Comparison of ENCODE assay signal across 8 cellular contexts in genomic region chr19:1249990-1250298, GRCh38. TPM values are rescaled to one million over a fixed set of nuclear protein-coding genes. Genes with fewer than 3 reads are reported as not detected.
DNase-seq lines count a peak whose midpoint lies in the region; ATAC-seq and TF ChIP-seq lines count a peak whose summit lies in the region.

No MANE protein-coding gene starts in this region.

- peaks cover 12% of the 10 kb centered on the region for H3K4me1 ChIP-seq in KMS-11 (ENCODE audit: low read depth, poor library complexity, severe bottlenecking)

- H3K4me1 Mint-ChIP-seq in naive B cell: peaks cover 16 to 26% (median 22%) of the 10 kb centered on the region in 3 donors

- H3K9me3 Mint-ChIP-seq in naive B cell: no peaks in the 10 kb centered on the region

- H3K79me2 ChIP-seq in KMS-11 (ENCODE audit: insufficient read depth, low read depth): no peaks in the 10 kb centered on the region

- no peaks in the 10 kb centered on the region for H3K27me3 Mint-ChIP-seq in naive B cell

- no peak for DNase-seq in AG10803 (ENCODE audit: low read depth)
- DNase-seq in naive B cell: no peak
- no peak for DNase-seq in COR-L47 (lab: John Stamatoyannopoulos, UW)
- DNase-seq in DMS 273 treated with DMSO at 0.1 percent for 48 hours (lab: John Stamatoyannopoulos, UW): no peak
- no peak for DNase-seq in NCI-H226

- no peaks in the 10 kb centered on the region for H3K27me3 ChIP-seq in KMS-11 (ENCODE audit: insufficient read depth, low read depth)

- H3K4me2 ChIP-seq in KMS-11: peak overlapping the region; percentile 68

- H3K27ac Mint-ChIP-seq in naive B cell: peak overlapping the region in 5 of 6 donors; percentile 89 to 94 (median 93)

- no peak overlapping the region for H2AFZ ChIP-seq in KMS-11 (ENCODE audit: low read depth)

- H3K27ac ChIP-seq in KMS-11 (no peak overlapping the region), cingulate gyrus (ENCODE audit: low read depth, low read length) (peak overlapping the region; percentile 72)

- TF ChIP-seq CTCF in AG10803 (conservative IDR thresholded peaks at IDR 0.05; ENCODE audit: low read length): no peak
- no peak for TF ChIP-seq CTCF in KMS-11 (conservative IDR thresholded peaks at IDR 0.05; ENCODE audit: low read depth, low read length)

- peak overlapping the region; percentile 35; the same call in 1 of the 2 replicates for H3K9ac ChIP-seq in KMS-11

- H4K20me1 ChIP-seq in KMS-11 (ENCODE audit: insufficient read depth): no peaks in the 10 kb centered on the region

- no peaks in the 10 kb centered on the region; the same call in 1 of the 2 replicates for H3K36me3 ChIP-seq in KMS-11 (ENCODE audit: insufficient read depth)

- peak overlapping the region; percentile 82 to 94 (median 90) for H3K4me3 Mint-ChIP-seq in naive B cell

- H3K4me3 ChIP-seq in AG10803 (ENCODE audit: low read length) (peak overlapping the region; percentile 88), KMS-11 (IDR thresholded peaks at IDR 0.05; ENCODE audit: insufficient read depth, low read depth, low read length) (no peak overlapping the region)

- no peaks in the 10 kb centered on the region for H3K36me3 Mint-ChIP-seq in naive B cell

- ATAC-seq in naive B cell (ENCODE audit: low read depth in 2 of 2) (no peak), HG03439 (IDR thresholded peaks at IDR 0.05; ENCODE audit: unreplicated experiment) (no peak)

RNA-seq across cellular contexts. Expression of gene MIDN, which starts 1.6 kb away (rescaled TPM):
- polyA plus RNA-seq in naive B cell (ENCODE audit: low read depth in 6 of 6): 1 to 10 TPM in 5 of 6 donors, under 1 TPM in 1; 0.78 to 5.5 (median 2.7) TPM

RNA-seq across cellular contexts. Expression of gene ATP5F1D, which starts 8.4 kb away (rescaled TPM):
- polyA plus RNA-seq in naive B cell (ENCODE audit: low read depth in 6 of 6): 100 to 1,000 TPM; 132 to 222 (median 199) TPM

RNA-seq across cellular contexts. Expression of gene CBARP, which starts 12.1 kb away (rescaled TPM):
- polyA plus RNA-seq in naive B cell (ENCODE audit: low read depth in 6 of 6): not detected

RNA-seq across cellular contexts. Expression of gene CIRBP, which starts 19.2 kb away (rescaled TPM):
- polyA plus RNA-seq in naive B cell (ENCODE audit: low read depth in 6 of 6): 100 to 1,000 TPM; 253 to 449 (median 334) TPM

RNA-seq across cellular contexts. Expression of gene FAM174C, which starts 25.4 kb away (rescaled TPM):
- 10 to 100 TPM; 48.9 to 80.0 (median 64.7) TPM for polyA plus RNA-seq in naive B cell (ENCODE audit: low read depth in 6 of 6)
